In the genomic region with DNA sequence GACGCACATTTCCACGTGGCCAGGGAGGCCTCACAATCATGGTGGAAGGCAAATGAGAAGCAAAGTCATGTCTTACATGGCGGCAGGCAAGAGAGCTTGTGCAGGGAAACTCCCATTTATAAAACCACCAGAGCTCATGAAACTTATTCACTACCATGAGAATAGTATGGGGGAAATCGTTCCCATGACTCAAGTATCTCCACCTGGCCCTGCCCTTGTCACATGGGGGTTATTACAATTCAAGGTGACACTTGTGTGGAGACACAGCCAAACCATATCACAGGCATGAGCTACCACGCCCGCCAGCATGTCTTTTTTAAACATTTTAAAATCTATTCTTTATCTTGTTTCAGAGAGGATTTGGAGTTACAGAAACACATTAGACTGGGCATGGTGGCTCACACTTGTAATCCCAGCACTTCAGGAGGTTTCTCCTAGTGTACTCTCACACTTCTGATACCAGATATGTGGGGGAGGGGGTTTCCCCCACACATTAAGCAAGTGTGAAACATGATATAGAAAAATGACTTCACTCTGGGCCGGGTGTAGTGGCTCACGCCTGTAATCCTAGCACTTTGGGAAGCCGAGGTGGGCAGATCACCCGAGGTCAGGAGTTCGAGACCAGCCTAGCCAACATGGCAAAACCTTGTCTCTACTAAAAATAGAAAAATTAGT, we compare ENCODE assay signal across 18 cellular contexts. TPM values are rescaled to one million over a fixed set of nuclear protein-coding genes. Genes with fewer than 3 reads are reported as not detected.
DNase-seq lines count a peak whose midpoint lies in the region; ATAC-seq and TF ChIP-seq lines count a peak whose summit lies in the region.
"Had no signal": no experiment of that assay in that cellular context is flagged by ENCODE, and none has a peak within 500 bp of the region (broad histone marks: within the 10 kb centered on the region; RNA-seq: fewer than 3 reads in every experiment).

No MANE protein-coding gene starts in this region.

- H3K27ac Mint-ChIP-seq in T-helper 2 cell treated with Interferon-gamma antibody and Interleukin-4, amounts not matched to agents 5 μg/mL and 100 μg/mL, for 36 hours, result no peak overlapping the region
- H3K27ac Mint-ChIP-seq in activated CD8-positive, alpha-beta T cell treated with anti-CD3 and anti-CD28 coated beads for 36 hours, result no peak overlapping the region
- H3K27ac Mint-ChIP-seq in activated CD8-positive, alpha-beta T cell treated with anti-CD3 and anti-CD28 coated beads, Interleukin-2, amount 10 ng/mL, durations not matched to agents 7 days and 5 days, result no peak overlapping the region
- no peak overlapping the region for H3K27ac Mint-ChIP-seq in activated naive CD8-positive, alpha-beta T cell treated with anti-CD3 and anti-CD28 coated beads, Interleukin-2, amount 50 U/mL, for 24 hours
- H3K27ac Mint-ChIP-seq: B cell, HFFc6 had no signal

- H3K4me3 ChIP-seq in A673 (ENCODE audit: low read depth, low read length, poor library complexity, severe bottlenecking), result no peak overlapping the region

- intact Hi-C loops in activated CD8-positive, alpha-beta T cell treated with anti-CD3 and anti-CD28 coated beads for 36 hours (cut with micrococcal nuclease), result no loop called here
- intact Hi-C loops in A673 (cut with micrococcal nuclease; ENCODE audit: unreplicated experiment), result loop anchor here (10.0 kb wide), 2 partner anchors 185 to 705 kb away; no protein-coding TSS in a partner anchor

- H3K36me3 ChIP-seq in A673 (ENCODE audit: insufficient read depth, low read length, poor library complexity, severe bottlenecking), result peaks cover 37% of the 10 kb centered on the region

- no peak for TF ChIP-seq CTCF in activated CD8-positive, alpha-beta T cell treated with anti-CD3 and anti-CD28 coated beads for 36 hours (IDR thresholded peaks at IDR 0.05)
- TF ChIP-seq CTCF in A673 (conservative IDR thresholded peaks at IDR 0.05; ENCODE audit: low read depth, low read length), result no peak

- POLR2A ChIA-PET in activated CD8-positive, alpha-beta T cell treated with anti-CD3 and anti-CD28 coated beads for 36 hours (lab: Charles Lee), result interaction anchor here (0.6 to 3.8 kb wide), 3 partner anchors 22 to 63 kb away, joined by 3 to 20 read pairs (median 3); a partner anchor contains a TSS
- POLR2A ChIA-PET in activated CD8-positive, alpha-beta T cell treated with anti-CD3 and anti-CD28 coated beads, Interleukin-2, amount 10 ng/mL, durations not matched to agents 7 days and 5 days (lab: Charles Lee), result interaction anchor here (0.8 to 1.3 kb wide), 2 partner anchors 23 to 284 kb away, joined by 3 read pairs; a partner anchor contains a TSS
- POLR2A ChIA-PET in A673 (lab: Charles Lee; ENCODE audit: low non-redundant PET), result no interaction called here

- H3K4me1 Mint-ChIP-seq in T-helper 2 cell treated with Interferon-gamma antibody and Interleukin-4, amounts not matched to agents 5 μg/mL and 100 μg/mL, for 36 hours (ENCODE audit: low read depth), result no peaks in the 10 kb centered on the region
- H3K4me1 Mint-ChIP-seq in activated CD8-positive, alpha-beta T cell treated with anti-CD3 and anti-CD28 coated beads for 36 hours (ENCODE audit: low read depth), result peaks cover 7% of the 10 kb centered on the region
- no peaks in the 10 kb centered on the region for H3K4me1 Mint-ChIP-seq in activated CD8-positive, alpha-beta T cell treated with anti-CD3 and anti-CD28 coated beads, Interleukin-2, amount 10 ng/mL, durations not matched to agents 7 days and 5 days (ENCODE audit: low read depth)
- H3K4me1 Mint-ChIP-seq in activated naive CD8-positive, alpha-beta T cell treated with anti-CD3 and anti-CD28 coated beads, Interleukin-2, amount 50 U/mL, for 24 hours, result peaks cover 6% of the 10 kb centered on the region

- DNase-seq in T-helper 2 cell treated with Interferon-gamma antibody and Interleukin-4, amounts not matched to agents 5 μg/mL and 100 μg/mL, for 36 hours (ENCODE audit: low spot score), result peak; percentile 23
- DNase-seq in T-helper 2 cell (no peak), A673 (ENCODE audit: low spot score) (no peak), dedifferentiated amniotic fluid mesenchymal stem cell (ENCODE audit: extremely low spot score) (no peak)
- peak; percentile 53 for DNase-seq in activated CD8-positive, alpha-beta T cell treated with anti-CD3 and anti-CD28 coated beads for 36 hours
- no peak for DNase-seq in activated CD8-positive, alpha-beta T cell treated with anti-CD3 and anti-CD28 coated beads, Interleukin-2, amount 10 ng/mL, durations not matched to agents 7 days and 5 days
- DNase-seq in activated naive CD8-positive, alpha-beta T cell treated with anti-CD3 and anti-CD28 coated beads, Interleukin-2, amount 50 U/mL, for 24 hours, result peak; percentile 18
- DNase-seq: DMS 273 treated with DMSO at 0.1 percent for 48 hours, DND-41, HFFc6, NCI-H1417 treated with DMSO at 0.1 percent for 48 hours, NCI-H1930, NCI-H226, NCI-H524, NCI-H82, OCI-M1 had no signal

- H3K4me3 Mint-ChIP-seq in T-helper 2 cell treated with Interferon-gamma antibody and Interleukin-4, amounts not matched to agents 5 μg/mL and 100 μg/mL, for 36 hours, result no peak overlapping the region
- H3K4me3 Mint-ChIP-seq in activated CD8-positive, alpha-beta T cell treated with anti-CD3 and anti-CD28 coated beads for 36 hours, result no peak overlapping the region
- H3K4me3 Mint-ChIP-seq in activated CD8-positive, alpha-beta T cell treated with anti-CD3 and anti-CD28 coated beads, Interleukin-2, amount 10 ng/mL, durations not matched to agents 7 days and 5 days, result no peak overlapping the region
- no peak overlapping the region for H3K4me3 Mint-ChIP-seq in activated naive CD8-positive, alpha-beta T cell treated with anti-CD3 and anti-CD28 coated beads, Interleukin-2, amount 50 U/mL, for 24 hours
- H3K4me3 Mint-ChIP-seq: B cell, HFFc6 had no signal

- H3K36me3 Mint-ChIP-seq in T-helper 2 cell treated with Interferon-gamma antibody and Interleukin-4, amounts not matched to agents 5 μg/mL and 100 μg/mL, for 36 hours (ENCODE audit: low read depth), result peaks cover 46% of the 10 kb centered on the region
- peaks cover 51% of the 10 kb centered on the region for H3K36me3 Mint-ChIP-seq in activated CD8-positive, alpha-beta T cell treated with anti-CD3 and anti-CD28 coated beads for 36 hours (ENCODE audit: low read depth)
- peaks cover 54% of the 10 kb centered on the region for H3K36me3 Mint-ChIP-seq in activated CD8-positive, alpha-beta T cell treated with anti-CD3 and anti-CD28 coated beads, Interleukin-2, amount 10 ng/mL, durations not matched to agents 7 days and 5 days (ENCODE audit: low read depth)
- peaks cover 60% of the 10 kb centered on the region for H3K36me3 Mint-ChIP-seq in activated naive CD8-positive, alpha-beta T cell treated with anti-CD3 and anti-CD28 coated beads, Interleukin-2, amount 50 U/mL, for 24 hours (ENCODE audit: low read depth)

- no peaks in the 10 kb centered on the region for H3K27me3 Mint-ChIP-seq in T-helper 2 cell treated with Interferon-gamma antibody and Interleukin-4, amounts not matched to agents 5 μg/mL and 100 μg/mL, for 36 hours (ENCODE audit: low read depth)
- no peaks in the 10 kb centered on the region for H3K27me3 Mint-ChIP-seq in activated CD8-positive, alpha-beta T cell treated with anti-CD3 and anti-CD28 coated beads for 36 hours
- H3K27me3 Mint-ChIP-seq in activated CD8-positive, alpha-beta T cell treated with anti-CD3 and anti-CD28 coated beads, Interleukin-2, amount 10 ng/mL, durations not matched to agents 7 days and 5 days (ENCODE audit: low read depth), result no peaks in the 10 kb centered on the region
- H3K27me3 Mint-ChIP-seq in activated naive CD8-positive, alpha-beta T cell treated with anti-CD3 and anti-CD28 coated beads, Interleukin-2, amount 50 U/mL, for 24 hours, result no peaks in the 10 kb centered on the region
- H3K27me3 Mint-ChIP-seq: B cell had no signal

- BruUV-seq in A673 (replicated peaks; lab: Mats Ljungman, UMichigan), result TSS peak; percentile 30

- CTCF ChIA-PET in activated CD8-positive, alpha-beta T cell treated with anti-CD3 and anti-CD28 coated beads for 36 hours (lab: Charles Lee), result interaction anchor here (1.1 to 1.2 kb wide), 2 partner anchors 26 to 47 kb away, joined by 3 to 5 read pairs; a partner anchor contains a TSS
- CTCF ChIA-PET in activated CD8-positive, alpha-beta T cell treated with anti-CD3 and anti-CD28 coated beads, Interleukin-2, amount 10 ng/mL, durations not matched to agents 7 days and 5 days (lab: Charles Lee), result no interaction called here
- CTCF ChIA-PET in A673 (lab: Charles Lee), result no interaction called here

- H3K27ac ChIP-seq in A673 (ENCODE audit: low read depth, low read length, poor library complexity, severe bottlenecking), result no peak overlapping the region

- ATAC-seq in activated CD8-positive, alpha-beta T cell treated with anti-CD3 and anti-CD28 coated beads for 36 hours, result peak; percentile 86
- ATAC-seq in activated CD8-positive, alpha-beta T cell treated with anti-CD3 and anti-CD28 coated beads, Interleukin-2, amount 10 ng/mL, durations not matched to agents 7 days and 5 days, result no peak
- ATAC-seq in activated naive CD8-positive, alpha-beta T cell treated with anti-CD3 and anti-CD28 coated beads, Interleukin-2, amount 50 U/mL, for 24 hours, result peak; percentile 46
- no peak for ATAC-seq in GM19035 (IDR thresholded peaks at IDR 0.05; ENCODE audit: unreplicated experiment)

- H3K4me1 ChIP-seq in A673 (ENCODE audit: insufficient read depth, low read length, poor library complexity, severe bottlenecking), result no peaks in the 10 kb centered on the region

- H3K9me3 Mint-ChIP-seq in T-helper 2 cell treated with Interferon-gamma antibody and Interleukin-4, amounts not matched to agents 5 μg/mL and 100 μg/mL, for 36 hours, result no peaks in the 10 kb centered on the region
- peaks cover 4% of the 10 kb centered on the region for H3K9me3 Mint-ChIP-seq in activated CD8-positive, alpha-beta T cell treated with anti-CD3 and anti-CD28 coated beads for 36 hours
- H3K9me3 Mint-ChIP-seq in activated CD8-positive, alpha-beta T cell treated with anti-CD3 and anti-CD28 coated beads, Interleukin-2, amount 10 ng/mL, durations not matched to agents 7 days and 5 days (ENCODE audit: insufficient read depth), result no peaks in the 10 kb centered on the region
- peaks cover 8% of the 10 kb centered on the region for H3K9me3 Mint-ChIP-seq in activated naive CD8-positive, alpha-beta T cell treated with anti-CD3 and anti-CD28 coated beads, Interleukin-2, amount 50 U/mL, for 24 hours
- H3K9me3 Mint-ChIP-seq: HFFc6 had no signal

- no peaks in the 10 kb centered on the region for H3K27me3 ChIP-seq in A673 (replicated peaks; ENCODE audit: insufficient read depth, low read depth, low read length, poor library complexity)

- H3K9me3 ChIP-seq in A673 (ENCODE audit: low read depth, low read length, poor library complexity, severe bottlenecking), result no peaks in the 10 kb centered on the region

RNA-seq across cellular contexts. Expression of a gene that starts 5.6 kb away (rescaled TPM):
- 10 to 100 TPM; 17.9 to 19.7 TPM for total RNA-seq in activated CD8-positive, alpha-beta T cell treated with anti-CD3 and anti-CD28 coated beads for 36 hours
- total RNA-seq in activated CD8-positive, alpha-beta T cell treated with anti-CD3 and anti-CD28 coated beads, Interleukin-2, amount 10 ng/mL, durations not matched to agents 7 days and 5 days, result 10 to 100 TPM; 23.3 to 27.0 TPM
- total RNA-seq in A673 (2021), result 43.5 and 44.6 TPM in 2 replicates

RNA-seq across cellular contexts. Expression of a gene that starts 23.1 kb away (rescaled TPM):
- total RNA-seq in activated CD8-positive, alpha-beta T cell treated with anti-CD3 and anti-CD28 coated beads for 36 hours, result 10 to 100 TPM; 51.7 to 54.8 TPM
- 10 to 100 TPM; 65.2 to 67.2 TPM for total RNA-seq in activated CD8-positive, alpha-beta T cell treated with anti-CD3 and anti-CD28 coated beads, Interleukin-2, amount 10 ng/mL, durations not matched to agents 7 days and 5 days
- total RNA-seq in A673 (2021), result 91.0 and 109 TPM in 2 replicates

RNA-seq across cellular contexts. Expression of a gene that starts 23.4 kb away (rescaled TPM):
- 100 to 1,000 TPM; 105 to 106 TPM for total RNA-seq in activated CD8-positive, alpha-beta T cell treated with anti-CD3 and anti-CD28 coated beads for 36 hours
- total RNA-seq in activated CD8-positive, alpha-beta T cell treated with anti-CD3 and anti-CD28 coated beads, Interleukin-2, amount 10 ng/mL, durations not matched to agents 7 days and 5 days, result 100 to 1,000 TPM in 1 of 2 experiments, 10 to 100 TPM in 1; 95.9 to 108 TPM
- 129 and 130 TPM in 2 replicates for total RNA-seq in A673 (2021)

RNA-seq across cellular contexts. Expression of a gene that starts 47.0 kb away (rescaled TPM):
- total RNA-seq in activated CD8-positive, alpha-beta T cell treated with anti-CD3 and anti-CD28 coated beads for 36 hours, result under 1 TPM; 0.59 to 0.60 TPM
- under 1 TPM in 1 of 2 experiments, not detected in 1; 0.23 TPM for total RNA-seq in activated CD8-positive, alpha-beta T cell treated with anti-CD3 and anti-CD28 coated beads, Interleukin-2, amount 10 ng/mL, durations not matched to agents 7 days and 5 days
- total RNA-seq in A673 (2021), result 0.21 and 1.4 TPM in 2 replicates
- total RNA-seq: B cell had no signal

Comparison
In these comparisons a context has a peak if more than half of its experiments do, and no peak if none do; other contexts are left out.
1. DNase-seq: peak in T-helper 2 cell treated with Interferon-gamma antibody and Interleukin-4, amounts not matched to agents 5 μg/mL and 100 μg/mL, for 36 hours (single experiment), activated CD8-positive, alpha-beta T cell treated with anti-CD3 and anti-CD28 coated beads for 36 hours (single experiment) and activated naive CD8-positive, alpha-beta T cell treated with anti-CD3 and anti-CD28 coated beads, Interleukin-2, amount 50 U/mL, for 24 hours (single experiment); none in T-helper 2 cell (0 of 5), activated CD8-positive, alpha-beta T cell treated with anti-CD3 and anti-CD28 coated beads, Interleukin-2, amount 10 ng/mL, durations not matched to agents 7 days and 5 days (single experiment), A673 (single experiment) and dedifferentiated amniotic fluid mesenchymal stem cell (single experiment).
2. ATAC-seq: peak in activated CD8-positive, alpha-beta T cell treated with anti-CD3 and anti-CD28 coated beads for 36 hours (single experiment) and activated naive CD8-positive, alpha-beta T cell treated with anti-CD3 and anti-CD28 coated beads, Interleukin-2, amount 50 U/mL, for 24 hours (single experiment); none in activated CD8-positive, alpha-beta T cell treated with anti-CD3 and anti-CD28 coated beads, Interleukin-2, amount 10 ng/mL, durations not matched to agents 7 days and 5 days (single experiment) and GM19035 (single experiment).